Comparison of ENCODE assay signal across 12 cellular contexts in the genomic region with DNA sequence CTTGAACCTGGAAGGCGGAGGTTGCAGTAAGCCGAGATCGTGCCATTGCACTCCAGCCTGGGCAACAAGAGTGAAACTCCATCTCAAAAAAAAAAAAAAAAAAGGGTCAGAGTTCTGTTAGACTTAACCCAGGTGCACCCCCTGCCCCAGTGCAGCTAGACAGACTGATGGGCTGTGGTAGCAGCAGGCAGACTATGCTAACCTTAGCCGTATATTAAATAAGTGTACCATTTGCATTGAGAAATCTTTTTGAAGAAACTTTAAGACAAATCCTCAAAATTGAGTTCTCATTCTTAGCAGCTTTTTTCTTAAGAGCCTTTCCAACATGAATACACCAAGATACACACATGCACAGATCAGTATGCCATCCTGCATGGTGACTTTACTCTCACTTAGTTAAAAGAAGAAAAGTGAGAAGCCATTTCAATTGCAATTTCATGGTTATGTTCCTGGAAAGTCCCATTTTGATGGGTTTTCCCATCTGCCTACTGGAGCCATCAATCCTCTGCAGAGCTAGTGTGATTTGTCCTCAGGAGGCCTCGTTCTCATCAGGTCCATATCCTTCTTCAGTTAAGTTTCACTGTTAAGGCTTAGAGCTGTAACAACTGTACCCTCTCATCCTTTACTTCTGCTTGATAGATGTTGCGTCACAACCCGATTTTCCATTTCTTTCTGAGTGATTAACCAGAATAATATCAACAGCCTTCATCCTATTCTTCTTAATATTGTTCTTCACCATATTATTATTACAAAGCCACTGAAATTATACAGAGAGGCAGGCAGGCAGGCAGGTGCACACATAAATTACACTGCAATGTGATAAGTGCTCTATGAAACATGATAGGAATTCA. TPM values are rescaled to one million over a fixed set of nuclear protein-coding genes. Genes with fewer than 3 reads are reported as not detected.
A peak's percentile ranks its signal among the peaks of the same experiment; 100 is the strongest.
DNase-seq lines count a peak whose midpoint lies in the region; ATAC-seq and TF ChIP-seq lines count a peak whose summit lies in the region.
"Had no signal": no experiment of that assay in that cellular context is flagged by ENCODE, and none has a peak within 500 bp of the region (broad histone marks: within the 10 kb centered on the region; RNA-seq: fewer than 3 reads in every experiment).

No MANE protein-coding gene starts in this region.

- peak overlapping the region in 5 of 7 donors; percentile 31 to 99 (median 97) for H3K4me3 Mint-ChIP-seq in CD8-positive, alpha-beta memory T cell
- peak overlapping the region; percentile 30 for H3K4me3 Mint-ChIP-seq in activated B cell treated with CpG ODN at 0.5 μM for 24 hours
- H3K4me3 Mint-ChIP-seq in naive thymus-derived CD8-positive, alpha-beta T cell, result peak overlapping the region in 7 of 10 donors; percentile 1 to 99 (median 94)

- H3K36me3 ChIP-seq in CD8-positive, alpha-beta memory T cell (ENCODE audit: insufficient read depth, low read length), result no peaks in the 10 kb centered on the region
- no peaks in the 10 kb centered on the region for H3K36me3 ChIP-seq in HEK293 (ENCODE audit: control insufficient read depth in 2 of 2, insufficient read depth in 1 of 2, low read length in 2 of 2)
- H3K36me3 ChIP-seq: MG63, suprapubic skin had no signal

- no peak for ATAC-seq in activated B cell treated with CpG ODN at 0.5 μM for 24 hours (ENCODE audit: low read depth)
- ATAC-seq in naive thymus-derived CD8-positive, alpha-beta T cell, result no peak
- ATAC-seq in HG03521 (IDR thresholded peaks at IDR 0.05; ENCODE audit: unreplicated experiment), result no peak
- ATAC-seq: left ventricle myocardium superior had no signal

- TF ChIP-seq CTCF in HEK293 (tag by site-specific recombination; IDR thresholded peaks at IDR 0.05) (no peak), activated B cell treated with CpG ODN at 0.5 μM for 24 hours (IDR thresholded peaks at IDR 0.05) (no peak)

- intact Hi-C loops in activated B cell treated with CpG ODN at 0.5 μM for 24 hours (cut with micrococcal nuclease), result no loop called here

- no peaks in the 10 kb centered on the region for H3K9me3 Mint-ChIP-seq in CD8-positive, alpha-beta memory T cell
- no peaks in the 10 kb centered on the region for H3K9me3 Mint-ChIP-seq in activated B cell treated with CpG ODN at 0.5 μM for 24 hours
- H3K9me3 Mint-ChIP-seq in naive thymus-derived CD8-positive, alpha-beta T cell, result no peaks in the 10 kb centered on the region

- H3K9me3 ChIP-seq in CD8-positive, alpha-beta memory T cell (ENCODE audit: low read length), result no peaks in the 10 kb centered on the region
- H3K9me3 ChIP-seq in HEK293 (ENCODE audit: control insufficient read depth, insufficient read depth, low read depth, low read length), result no peaks in the 10 kb centered on the region
- H3K9me3 ChIP-seq: MG63, suprapubic skin had no signal

- H3K36me3 Mint-ChIP-seq in CD8-positive, alpha-beta memory T cell, result peaks cover 0 to 8% (median 0%) of the 10 kb centered on the region in 3 donors
- no peaks in the 10 kb centered on the region for H3K36me3 Mint-ChIP-seq in activated B cell treated with CpG ODN at 0.5 μM for 24 hours (ENCODE audit: low read depth)
- no peaks in the 10 kb centered on the region for H3K36me3 Mint-ChIP-seq in naive thymus-derived CD8-positive, alpha-beta T cell

- peaks cover 36 to 48% (median 47%) of the 10 kb centered on the region in 3 donors for H3K4me1 Mint-ChIP-seq in CD8-positive, alpha-beta memory T cell
- peaks cover 50% of the 10 kb centered on the region for H3K4me1 Mint-ChIP-seq in activated B cell treated with CpG ODN at 0.5 μM for 24 hours
- peaks cover 22 to 48% (median 38%) of the 10 kb centered on the region in 4 donors for H3K4me1 Mint-ChIP-seq in naive thymus-derived CD8-positive, alpha-beta T cell

- H3K27ac Mint-ChIP-seq in CD8-positive, alpha-beta memory T cell, result peak overlapping the region in 6 of 8 donors; percentile 0 to 95 (median 27)
- peak overlapping the region; percentile 31 for H3K27ac Mint-ChIP-seq in activated B cell treated with CpG ODN at 0.5 μM for 24 hours
- peak overlapping the region in 1 of 10 donors; percentile 17 for H3K27ac Mint-ChIP-seq in naive thymus-derived CD8-positive, alpha-beta T cell

- no peaks in the 10 kb centered on the region for H3K27me3 ChIP-seq in CD8-positive, alpha-beta memory T cell (ENCODE audit: insufficient read depth, low read length, poor library complexity, severe bottlenecking)
- H3K27me3 ChIP-seq: MG63, suprapubic skin had no signal

- no peaks in the 10 kb centered on the region for H3K27me3 Mint-ChIP-seq in CD8-positive, alpha-beta memory T cell
- H3K27me3 Mint-ChIP-seq in activated B cell treated with CpG ODN at 0.5 μM for 24 hours, result no peaks in the 10 kb centered on the region
- peaks cover 0 to 6% (median 0%) of the 10 kb centered on the region in 5 donors for H3K27me3 Mint-ChIP-seq in naive thymus-derived CD8-positive, alpha-beta T cell

- H3K27ac ChIP-seq in CD8-positive, alpha-beta memory T cell (ENCODE audit: low read depth, low read length), result no peak overlapping the region
- no peak overlapping the region for H3K27ac ChIP-seq in HEK293 (ENCODE audit: extremely low read depth, low read depth, low read length)

- peaks cover 23% of the 10 kb centered on the region for H3K4me1 ChIP-seq in CD8-positive, alpha-beta memory T cell (ENCODE audit: insufficient read depth, low read length)
- H3K4me1 ChIP-seq in HEK293 (ENCODE audit: control insufficient read depth, insufficient read depth, low read length), result no peaks in the 10 kb centered on the region; the same call in 1 of the 2 replicates

- POLR2A ChIA-PET in CD8-positive, alpha-beta memory T cell (lab: Charles Lee), result interaction anchor here (0.5 to 5.6 kb wide), 4 partner anchors 10 to 1263 kb away, joined by 4 to 69 read pairs (median 6); a partner anchor contains a TSS
- POLR2A ChIA-PET in HEK293 (lab: Yijun Ruan, JAX), result interaction anchor here (0.7 kb wide), 1 partner anchor 10 kb away, joined by 5 read pairs; no protein-coding TSS in a partner anchor
- POLR2A ChIA-PET in activated B cell treated with CpG ODN at 0.5 μM for 24 hours (lab: Charles Lee), result interaction anchor here (0.5 to 5.9 kb wide), 4 partner anchors 9 to 992 kb away, joined by 5 to 144 read pairs (median 77); a partner anchor contains a TSS
- POLR2A ChIA-PET in naive thymus-derived CD8-positive, alpha-beta T cell (lab: Charles Lee), result interaction anchor here (0.6 kb wide), 1 partner anchor 199 kb away, joined by 3 read pairs; no protein-coding TSS in a partner anchor

- DNase-seq in CD8-positive, alpha-beta memory T cell, result no peak
- no peak for DNase-seq in activated B cell treated with CpG ODN at 0.5 μM for 24 hours
- DNase-seq in naive thymus-derived CD8-positive, alpha-beta T cell, result no peak
- no peak for DNase-seq in cerebellar nuclear complex (lab: John Stamatoyannopoulos, UW)
- DNase-seq in COLO668 (lab: John Stamatoyannopoulos, UW; ENCODE audit: unreplicated experiment), result no peak
- DNase-seq: caudate nucleus, left ventricle myocardium superior, MG63, NCI-H82 had no signal

- CTCF ChIA-PET in CD8-positive, alpha-beta memory T cell (lab: Charles Lee), result interaction anchor here (6.0 kb wide), 1 partner anchor 9 kb away, joined by 102 read pairs; no protein-coding TSS in a partner anchor
- CTCF ChIA-PET in HEK293 (lab: Yijun Ruan, JAX) (interaction anchor here (1.2 to 4.0 kb wide), 4 partner anchors 8 to 81 kb away, joined by 4 to 13 read pairs (median 5); no protein-coding TSS in a partner anchor), activated B cell treated with CpG ODN at 0.5 μM for 24 hours (lab: Charles Lee) (interaction anchor here (6.6 kb wide), 1 partner anchor 10 kb away, joined by 57 read pairs; no protein-coding TSS in a partner anchor)

- H3K4me3 ChIP-seq in CD8-positive, alpha-beta memory T cell (ENCODE audit: low read length), result no peak overlapping the region
- no peak overlapping the region for H3K4me3 ChIP-seq in HEK293 (ENCODE audit: low read depth, low read length)

TF ChIP-seq in HEK293, 187 proteins besides CTCF, POLR2A, EP300 and RAD21 (continues in another document):
- TF ChIP-seq, protein P1, sequence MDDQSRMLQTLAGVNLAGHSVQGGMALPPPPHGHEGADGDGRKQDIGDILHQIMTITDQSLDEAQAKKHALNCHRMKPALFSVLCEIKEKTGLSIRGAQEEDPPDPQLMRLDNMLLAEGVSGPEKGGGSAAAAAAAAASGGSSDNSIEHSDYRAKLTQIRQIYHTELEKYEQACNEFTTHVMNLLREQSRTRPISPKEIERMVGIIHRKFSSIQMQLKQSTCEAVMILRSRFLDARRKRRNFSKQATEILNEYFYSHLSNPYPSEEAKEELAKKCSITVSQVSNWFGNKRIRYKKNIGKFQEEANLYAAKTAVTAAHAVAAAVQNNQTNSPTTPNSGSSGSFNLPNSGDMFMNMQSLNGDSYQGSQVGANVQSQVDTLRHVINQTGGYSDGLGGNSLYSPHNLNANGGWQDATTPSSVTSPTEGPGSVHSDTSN (CRISPR knock-in tag; IDR thresholded peaks at IDR 0.05), result no peak
- TF ChIP-seq GLIS1 (tag by site-specific recombination; IDR thresholded peaks at IDR 0.05) (no peak), ZIC2 (tag by site-specific recombination; IDR thresholded peaks at IDR 0.05) (no peak), ZNF202 (tag by site-specific recombination; IDR thresholded peaks at IDR 0.05; ENCODE audit: borderline replicate concordance) (no peak)

RNA-seq across cellular contexts. Expression of a gene that starts 7.3 kb away (rescaled TPM):
- under 1 TPM; 0.24 to 0.33 TPM for total RNA-seq in CD8-positive, alpha-beta memory T cell
- 2.2 TPM for polyA plus RNA-seq in CD8-positive, alpha-beta memory T cell
- 2.1 and 2.4 TPM in 2 replicates for total RNA-seq in activated B cell treated with CpG ODN at 0.5 μM for 24 hours
- 1 to 10 TPM; 1.1 to 1.2 TPM for total RNA-seq in naive thymus-derived CD8-positive, alpha-beta T cell
- polyA plus RNA-seq in naive thymus-derived CD8-positive, alpha-beta T cell, result 1 to 10 TPM in 1 of 3 donors, under 1 TPM in 2; 0.77 to 2.1 (median 0.98) TPM

RNA-seq across cellular contexts. Expression of a gene that starts 21.0 kb away (rescaled TPM):
- 10 to 100 TPM; 39.7 to 40.4 TPM for total RNA-seq in CD8-positive, alpha-beta memory T cell
- 59.5 TPM for polyA plus RNA-seq in CD8-positive, alpha-beta memory T cell
- total RNA-seq in activated B cell treated with CpG ODN at 0.5 μM for 24 hours, result 37.2 and 38.9 TPM in 2 replicates
- total RNA-seq in naive thymus-derived CD8-positive, alpha-beta T cell, result 10 to 100 TPM; 38.4 to 39.4 TPM
- polyA plus RNA-seq in naive thymus-derived CD8-positive, alpha-beta T cell, result 10 to 100 TPM; 62.7 to 73.1 (median 71.1) TPM

RNA-seq across cellular contexts. Expression of a gene that starts 21.6 kb away (rescaled TPM):
- total RNA-seq in CD8-positive, alpha-beta memory T cell, result not detected
- not detected for polyA plus RNA-seq in CD8-positive, alpha-beta memory T cell
- 175 and 178 TPM in 2 replicates for total RNA-seq in activated B cell treated with CpG ODN at 0.5 μM for 24 hours
- total RNA-seq in naive thymus-derived CD8-positive, alpha-beta T cell, result 1 to 10 TPM; 5.0 to 6.4 TPM
- polyA plus RNA-seq in naive thymus-derived CD8-positive, alpha-beta T cell, result under 1 TPM in 2 of 3 donors, not detected in 1; 0.56 to 0.95 TPM
- total RNA-seq: left ventricle myocardium superior had no signal

RNA-seq across cellular contexts. Expression of a gene that starts 37.5 kb away (rescaled TPM):
- total RNA-seq in CD8-positive, alpha-beta memory T cell, result 10 to 100 TPM; 22.4 to 22.8 TPM
- 14.7 TPM for polyA plus RNA-seq in CD8-positive, alpha-beta memory T cell
- total RNA-seq in activated B cell treated with CpG ODN at 0.5 μM for 24 hours, result 23.7 and 24.6 TPM in 2 replicates
- total RNA-seq in naive thymus-derived CD8-positive, alpha-beta T cell, result 10 to 100 TPM; 23.5 to 24.3 TPM
- 10 to 100 TPM; 15.8 to 17.6 (median 16.3) TPM for polyA plus RNA-seq in naive thymus-derived CD8-positive, alpha-beta T cell

Comparison
In these comparisons a context has a peak if more than half of its experiments do, and no peak if none do; other contexts are left out.
1. H3K4me3 Mint-ChIP-seq: peak in every context shown above with its lines; median percentile 97 in CD8-positive, alpha-beta memory T cell; 94 in naive thymus-derived CD8-positive, alpha-beta T cell; 30 in activated B cell treated with CpG ODN at 0.5 μM for 24 hours.
2. RNA of a gene that starts 21.6 kb away (total RNA-seq): 175 to 178 TPM in activated B cell treated with CpG ODN at 0.5 μM for 24 hours; 5.0 to 6.4 TPM in naive thymus-derived CD8-positive, alpha-beta T cell and not detected in CD8-positive, alpha-beta memory T cell; every median in the first group is over 10 times any median in the second.